8 cellular contexts compared by ENCODE assay signal in the genomic region with DNA sequence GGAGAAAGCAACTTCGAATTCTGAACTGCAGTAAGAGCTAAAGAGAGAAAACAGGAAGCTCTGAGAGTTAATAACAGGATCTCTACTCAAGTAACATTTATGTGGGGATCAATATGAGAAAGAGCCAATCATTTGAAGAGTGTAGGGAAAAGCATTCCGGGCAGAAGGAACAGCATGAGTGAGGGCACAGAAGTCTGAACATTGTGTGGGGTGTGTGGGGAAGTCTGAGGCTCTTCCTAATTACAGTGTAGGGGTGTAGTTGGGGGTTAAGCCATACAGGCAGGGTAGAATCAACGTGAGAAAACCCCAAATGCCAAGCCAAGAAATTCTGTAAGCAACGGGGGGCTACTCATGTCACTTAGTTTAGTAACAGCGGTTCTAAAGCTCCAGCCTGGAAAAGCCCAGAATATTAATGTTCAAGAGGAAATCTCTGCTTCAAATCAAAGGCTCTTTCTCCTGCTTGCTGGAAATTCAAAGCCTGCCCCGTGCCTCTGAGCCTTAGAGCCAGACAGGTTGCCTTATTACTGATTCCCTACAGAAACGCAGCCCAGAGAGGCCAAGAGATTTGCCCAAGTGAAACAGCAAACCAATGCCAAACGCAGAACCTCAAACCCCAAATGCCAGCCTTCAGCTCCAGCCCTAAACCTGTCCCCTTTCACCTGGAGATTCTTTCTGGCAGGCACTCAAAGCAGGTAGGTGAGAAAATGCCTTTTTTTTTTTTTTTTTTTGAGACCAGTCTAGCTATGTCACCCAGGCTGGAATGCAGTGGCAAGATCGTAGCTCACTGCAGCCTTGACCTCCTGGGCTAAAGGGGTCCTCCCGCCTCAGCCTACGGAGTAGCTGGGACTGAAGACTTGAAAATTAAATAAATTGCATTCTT. TPM values are rescaled to one million over a fixed set of nuclear protein-coding genes. Genes with fewer than 3 reads are reported as not detected.
DNase-seq lines count a peak whose midpoint lies in the region; ATAC-seq, FAIRE-seq and TF ChIP-seq lines count a peak whose summit lies in the region.

No MANE protein-coding gene starts in this region.

- H3K9ac ChIP-seq in kidney (ENCODE audit: low read length in 2 of 2): peak overlapping the region in 1 of 2 donors; percentile 48

- no peaks in the 10 kb centered on the region for H3K27me3 Mint-ChIP-seq in activated CD4-positive, alpha-beta T cell treated with anti-CD3 and anti-CD28 coated beads for 36 hours
- no peaks in the 10 kb centered on the region for H3K27me3 Mint-ChIP-seq in activated CD8-positive, alpha-beta T cell treated with anti-CD3 and anti-CD28 coated beads for 36 hours

- peak; percentile 35 for DNase-seq in activated CD4-positive, alpha-beta T cell treated with anti-CD3 and anti-CD28 coated beads for 36 hours
- DNase-seq in activated CD4-positive, alpha-beta T cell treated with anti-CD3 and anti-CD28 coated beads for 48 hours: no peak
- no peak for DNase-seq in activated CD8-positive, alpha-beta T cell treated with anti-CD3 and anti-CD28 coated beads for 36 hours
- DNase-seq in kidney: peak; percentile 65
- DNase-seq in thoracic aorta (ENCODE audit: low spot score): no peak
- no peak for DNase-seq in HuH-7 (ENCODE audit: low spot score)
- DNase-seq in NCI-H2171 (lab: John Stamatoyannopoulos, UW): no peak
- DNase-seq in nucleus accumbens (lab: John Stamatoyannopoulos, UW): no peak

- H3K36me3 ChIP-seq in kidney (ENCODE audit: control insufficient read depth in 1 of 2, insufficient read depth in 2 of 2, low read length in 2 of 2) (no peaks in the 10 kb centered on the region), thoracic aorta (no peaks in the 10 kb centered on the region)

- no peak for TF ChIP-seq CTCF in activated CD8-positive, alpha-beta T cell treated with anti-CD3 and anti-CD28 coated beads for 36 hours (IDR thresholded peaks at IDR 0.05)
- TF ChIP-seq CTCF in kidney (IDR thresholded peaks at IDR 0.05; ENCODE audit: borderline replicate concordance, extremely low read depth, insufficient read depth) (no peak), thoracic aorta (IDR thresholded peaks at IDR 0.05) (no peak)

- peak overlapping the region; percentile 86 for H3K4me3 Mint-ChIP-seq in activated CD4-positive, alpha-beta T cell treated with anti-CD3 and anti-CD28 coated beads for 36 hours
- H3K4me3 Mint-ChIP-seq in activated CD8-positive, alpha-beta T cell treated with anti-CD3 and anti-CD28 coated beads for 36 hours: peak overlapping the region; percentile 86

- no peaks in the 10 kb centered on the region for H3K9me3 ChIP-seq in kidney (ENCODE audit: control insufficient read depth in 1 of 2, low read length in 2 of 2)
- H3K9me3 ChIP-seq in thoracic aorta: no peaks in the 10 kb centered on the region

- H3K4me1 ChIP-seq in kidney (ENCODE audit: control insufficient read depth in 1 of 2, insufficient read depth in 1 of 2, low read depth in 1 of 2, low read length in 2 of 2) (peaks cover 39 to 41% of the 10 kb centered on the region in 2 donors), thoracic aorta (ENCODE audit: control insufficient read depth in 1 of 2, low read depth in 2 of 2) (peaks cover 39 to 56% of the 10 kb centered on the region in 2 donors)

- CTCF ChIA-PET in activated CD4-positive, alpha-beta T cell treated with anti-CD3 and anti-CD28 coated beads for 36 hours (lab: Charles Lee): interaction anchor here (0.7 to 4.9 kb wide), 6 partner anchors 8 to 47 kb away, joined by 3 to 22 read pairs (median 5); no protein-coding TSS in a partner anchor
- CTCF ChIA-PET in activated CD8-positive, alpha-beta T cell treated with anti-CD3 and anti-CD28 coated beads for 36 hours (lab: Charles Lee): interaction anchor here (0.7 to 5.6 kb wide), 7 partner anchors 10 to 44 kb away, joined by 3 to 41 read pairs (median 6); a partner anchor contains a TSS

- peaks cover 8% of the 10 kb centered on the region for H3K36me3 Mint-ChIP-seq in activated CD4-positive, alpha-beta T cell treated with anti-CD3 and anti-CD28 coated beads for 36 hours (ENCODE audit: low read depth)
- peaks cover 13% of the 10 kb centered on the region for H3K36me3 Mint-ChIP-seq in activated CD8-positive, alpha-beta T cell treated with anti-CD3 and anti-CD28 coated beads for 36 hours (ENCODE audit: low read depth)

- no peaks in the 10 kb centered on the region for H3K9me3 Mint-ChIP-seq in activated CD4-positive, alpha-beta T cell treated with anti-CD3 and anti-CD28 coated beads for 36 hours (ENCODE audit: low read depth)
- no peaks in the 10 kb centered on the region for H3K9me3 Mint-ChIP-seq in activated CD8-positive, alpha-beta T cell treated with anti-CD3 and anti-CD28 coated beads for 36 hours

- H3K27ac ChIP-seq in kidney (ENCODE audit: low read depth in 2 of 2, low read length in 2 of 2): peak overlapping the region; percentile 88 to 92
- peak overlapping the region; percentile 75 to 77 for H3K27ac ChIP-seq in thoracic aorta

- no peak for FAIRE-seq in kidney (lab: Jason Lieb, UNC)

- no peaks in the 10 kb centered on the region for H3K27me3 ChIP-seq in thoracic aorta (replicated peaks; ENCODE audit: insufficient read depth)

- POLR2A ChIA-PET in activated CD4-positive, alpha-beta T cell treated with anti-CD3 and anti-CD28 coated beads for 36 hours (lab: Charles Lee): interaction anchor here (0.6 to 8.2 kb wide), 10 partner anchors 10 to 183 kb away, joined by 3 to 124 read pairs (median 10); no protein-coding TSS in a partner anchor
- POLR2A ChIA-PET in activated CD8-positive, alpha-beta T cell treated with anti-CD3 and anti-CD28 coated beads for 36 hours (lab: Charles Lee): interaction anchor here (0.5 to 28.1 kb wide), 8 partner anchors 14 to 447 kb away, joined by 3 to 796 read pairs (median 28); a partner anchor contains a TSS

- H3K4me3 ChIP-seq in kidney (ENCODE audit: low read length in 2 of 2): peak overlapping the region in 1 of 2 donors; percentile 60
- peak overlapping the region; percentile 72 for H3K4me3 ChIP-seq in thoracic aorta

- peak overlapping the region; percentile 99 for H3K27ac Mint-ChIP-seq in activated CD4-positive, alpha-beta T cell treated with anti-CD3 and anti-CD28 coated beads for 36 hours
- peak overlapping the region; percentile 93 for H3K27ac Mint-ChIP-seq in activated CD8-positive, alpha-beta T cell treated with anti-CD3 and anti-CD28 coated beads for 36 hours

- intact Hi-C loops in activated CD4-positive, alpha-beta T cell treated with anti-CD3 and anti-CD28 coated beads for 36 hours (cut with DNase I, micrococcal nuclease): loop anchor here in 1 of 2 experiments (1.0 kb wide), 1 partner anchor 13 kb away; no protein-coding TSS in a partner anchor
- intact Hi-C loops in activated CD8-positive, alpha-beta T cell treated with anti-CD3 and anti-CD28 coated beads for 36 hours (cut with micrococcal nuclease): loop anchor here (2.0 kb wide), 1 partner anchor 14 kb away; no protein-coding TSS in a partner anchor
- intact Hi-C loops in kidney (cut with DNase I): no loop called here

- H3K4me1 Mint-ChIP-seq in activated CD4-positive, alpha-beta T cell treated with anti-CD3 and anti-CD28 coated beads for 36 hours: peaks cover 82% of the 10 kb centered on the region
- H3K4me1 Mint-ChIP-seq in activated CD8-positive, alpha-beta T cell treated with anti-CD3 and anti-CD28 coated beads for 36 hours (ENCODE audit: low read depth): peaks cover 73% of the 10 kb centered on the region

- ATAC-seq in activated CD4-positive, alpha-beta T cell treated with anti-CD3 and anti-CD28 coated beads for 36 hours: no peak
- no peak for ATAC-seq in activated CD8-positive, alpha-beta T cell treated with anti-CD3 and anti-CD28 coated beads for 36 hours
- no peak for ATAC-seq in thoracic aorta (ENCODE audit: insufficient number of reproducible peaks, low FRiP score, low read depth)

RNA-seq across cellular contexts. Expression of a gene that starts 36.1 kb away (rescaled TPM):
- 10 to 100 TPM; 19.7 to 21.9 TPM for total RNA-seq in activated CD4-positive, alpha-beta T cell treated with anti-CD3 and anti-CD28 coated beads for 36 hours
- 10 to 100 TPM; 17.1 to 17.5 TPM for total RNA-seq in activated CD8-positive, alpha-beta T cell treated with anti-CD3 and anti-CD28 coated beads for 36 hours
- total RNA-seq in kidney (37.7 TPM), thoracic aorta (10 to 100 TPM; 33.3 to 39.5 TPM)
- 32.0 TPM for polyA plus RNA-seq in kidney (ENCODE audit: insufficient read depth, low read depth, low replicate concordance)

RNA-seq across cellular contexts. Expression of a gene that starts 44.9 kb away (rescaled TPM):
- total RNA-seq in activated CD4-positive, alpha-beta T cell treated with anti-CD3 and anti-CD28 coated beads for 36 hours: 1,000 to 10,000 TPM in 1 of 2 experiments, 100 to 1,000 TPM in 1; 750 to 1,039 TPM
- total RNA-seq in activated CD8-positive, alpha-beta T cell treated with anti-CD3 and anti-CD28 coated beads for 36 hours: 1,000 to 10,000 TPM; 1,071 to 1,096 TPM
- total RNA-seq in kidney: 292 TPM
- 96.9 TPM for polyA plus RNA-seq in kidney (ENCODE audit: insufficient read depth, low read depth, low replicate concordance)
- 100 to 1,000 TPM; 163 to 374 TPM for total RNA-seq in thoracic aorta

Comparison
In these comparisons a context has a peak if more than half of its experiments do, and no peak if none do; other contexts are left out.
1. DNase-seq: peak in activated CD4-positive, alpha-beta T cell treated with anti-CD3 and anti-CD28 coated beads for 36 hours (single experiment) and kidney (single experiment); none in activated CD4-positive, alpha-beta T cell treated with anti-CD3 and anti-CD28 coated beads for 48 hours (single experiment), activated CD8-positive, alpha-beta T cell treated with anti-CD3 and anti-CD28 coated beads for 36 hours (single experiment), thoracic aorta (single experiment), HuH-7 (single experiment), NCI-H2171 (single experiment) and nucleus accumbens (0 of 56).